10 cellular contexts compared by ENCODE assay signal in the genomic region with DNA sequence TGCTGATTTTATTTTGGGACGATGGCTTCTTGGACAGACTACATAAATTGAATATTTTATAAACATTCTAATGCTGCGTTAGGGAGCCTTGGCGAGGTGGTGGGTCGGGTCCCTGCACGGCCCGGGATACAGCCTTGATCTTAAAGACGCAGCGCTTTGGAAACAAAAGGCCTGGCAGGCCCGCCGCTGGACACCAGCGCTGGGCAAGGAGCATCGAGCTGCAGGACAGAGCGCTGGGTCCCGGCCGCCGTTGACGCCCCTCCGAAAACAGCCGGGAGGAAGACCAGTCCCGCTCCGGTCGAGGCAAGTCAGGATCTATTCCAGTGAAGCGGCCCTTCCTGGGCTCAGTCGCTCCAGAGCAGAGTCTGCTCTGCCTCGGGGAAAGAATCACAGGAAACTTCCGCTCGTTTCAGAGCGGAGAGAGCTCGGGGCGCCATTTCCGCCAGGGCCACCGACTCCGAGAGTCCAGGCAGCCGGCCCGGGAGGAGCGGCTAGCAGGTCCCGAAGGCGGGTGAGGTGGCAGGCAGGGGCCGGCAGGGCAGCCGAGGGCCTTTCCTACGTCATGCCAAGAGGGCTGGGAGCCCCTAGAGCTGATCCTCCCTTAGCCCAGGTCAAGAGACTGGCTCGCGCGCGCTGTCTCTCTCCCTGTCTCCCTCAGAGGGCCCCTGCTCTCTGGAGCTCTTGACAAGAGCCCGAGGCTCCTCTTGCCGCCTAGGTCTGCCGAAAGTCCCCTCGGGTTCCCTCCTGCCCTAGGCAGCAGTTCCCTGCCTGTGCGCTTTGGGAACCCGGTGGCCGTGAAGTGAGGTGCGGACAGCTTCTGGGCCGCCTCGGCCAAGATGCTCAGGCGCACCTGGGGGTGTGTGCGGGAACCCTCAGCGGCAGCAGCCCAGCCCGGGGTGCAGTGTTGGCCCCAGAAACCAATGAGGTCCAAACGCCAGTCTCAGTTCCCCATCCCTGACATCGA. TPM values are rescaled to one million over a fixed set of nuclear protein-coding genes. Genes with fewer than 3 reads are reported as not detected.
DNase-seq lines count a peak whose midpoint lies in the region; ATAC-seq lines count a peak whose summit lies in the region.
"Had no signal": no experiment of that assay in that cellular context is flagged by ENCODE, and none has a peak within 500 bp of the region (broad histone marks: within the 10 kb centered on the region; RNA-seq: fewer than 3 reads in every experiment).

No MANE protein-coding gene starts in this region.

- no peaks in the 10 kb centered on the region for H3K9me3 Mint-ChIP-seq in stimulated activated naive B cell treated with anti-CD40 and anti-IgM and Interleukin-4, amounts not matched to agents 10 μg/mL and 1 μg/mL and 100 μg/mL, for 72 hours

- H3K36me3 Mint-ChIP-seq in stimulated activated naive B cell treated with anti-CD40 and anti-IgM and Interleukin-4, amounts not matched to agents 10 μg/mL and 1 μg/mL and 100 μg/mL, for 72 hours: no peaks in the 10 kb centered on the region

- H3K27me3 ChIP-seq in MG63: peaks cover 93% of the 10 kb centered on the region

- H3K4me3 Mint-ChIP-seq in stimulated activated naive B cell treated with anti-CD40 and anti-IgM and Interleukin-4, amounts not matched to agents 10 μg/mL and 1 μg/mL and 100 μg/mL, for 72 hours: peak overlapping the region; percentile 21 to 76

- peak; percentile 29 to 47 for ATAC-seq in stimulated activated naive B cell treated with anti-CD40 and anti-IgM and Interleukin-4, amounts not matched to agents 10 μg/mL and 1 μg/mL and 100 μg/mL, for 72 hours (replicated peaks)

- peaks cover 2% of the 10 kb centered on the region; the same call in 1 of the 2 replicates for H3K9me3 ChIP-seq in MG63

- peak overlapping the region; percentile 47 for H3K27ac Mint-ChIP-seq in stimulated activated naive B cell treated with anti-CD40 and anti-IgM and Interleukin-4, amounts not matched to agents 10 μg/mL and 1 μg/mL and 100 μg/mL, for 72 hours

- peaks cover 8 to 36% of the 10 kb centered on the region in 2 donors for H3K4me1 Mint-ChIP-seq in stimulated activated naive B cell treated with anti-CD40 and anti-IgM and Interleukin-4, amounts not matched to agents 10 μg/mL and 1 μg/mL and 100 μg/mL, for 72 hours

- DNase-seq in activated effector memory CD4-positive, alpha-beta T cell treated with anti-CD3 and anti-CD28 coated beads, Interleukin-2, amount 50 U/mL, for 16 hours: peak; percentile 55
- no peak for DNase-seq in activated effector memory CD4-positive, alpha-beta T cell treated with Interleukin-2 at 50 U/mL for 16 hours
- no peak for DNase-seq in MG63
- peak; percentile 30 for DNase-seq in stimulated activated naive B cell treated with anti-CD40 and anti-IgM and Interleukin-4, amounts not matched to agents 10 μg/mL and 1 μg/mL and 100 μg/mL, for 72 hours
- DNase-seq in MV-4-11 (lab: John Stamatoyannopoulos, UW): no peak
- DNase-seq in NK-92 (lab: John Stamatoyannopoulos, UW; ENCODE audit: unreplicated experiment): no peak
- no peak for DNase-seq in activated CD4-positive, alpha-beta T cell treated with anti-CD3 and anti-CD28 coated beads for 4 hours

- H3K4me3 ChIP-seq in MG63 (peak overlapping the region; percentile 39; the same call in 1 of the 2 replicates), iPS-11a (ENCODE audit: low read depth, low read length) (peak overlapping the region; percentile 30)

- peaks cover 68 to 83% of the 10 kb centered on the region in 2 donors for H3K27me3 Mint-ChIP-seq in stimulated activated naive B cell treated with anti-CD40 and anti-IgM and Interleukin-4, amounts not matched to agents 10 μg/mL and 1 μg/mL and 100 μg/mL, for 72 hours

- no peaks in the 10 kb centered on the region for H3K36me3 ChIP-seq in MG63
- H3K36me3 ChIP-seq: Peyer's patch had no signal

RNA-seq across cellular contexts. Expression of gene DRGX, which starts 1.4 kb away (rescaled TPM):
- total RNA-seq in MG63 (2014; rRNA removed; shearing (Covaris generic); ENCODE audit: low replicate concordance): 0.07 and 0.10 TPM in 2 replicates
- total RNA-seq: mesenteric fat pad, Peyer's patch had no signal

Comparison
In these comparisons a context has a peak if more than half of its experiments do, and no peak if none do; other contexts are left out.
1. DNase-seq: peak in activated effector memory CD4-positive, alpha-beta T cell treated with anti-CD3 and anti-CD28 coated beads, Interleukin-2, amount 50 U/mL, for 16 hours (single experiment) and stimulated activated naive B cell treated with anti-CD40 and anti-IgM and Interleukin-4, amounts not matched to agents 10 μg/mL and 1 μg/mL and 100 μg/mL, for 72 hours (single experiment); none in activated effector memory CD4-positive, alpha-beta T cell treated with Interleukin-2 at 50 U/mL for 16 hours (single experiment), MG63 (single experiment), MV-4-11 (single experiment), NK-92 (single experiment) and activated CD4-positive, alpha-beta T cell treated with anti-CD3 and anti-CD28 coated beads for 4 hours (0 of 2).